ENCODE assay signal across 13 cellular contexts in the genomic region with DNA sequence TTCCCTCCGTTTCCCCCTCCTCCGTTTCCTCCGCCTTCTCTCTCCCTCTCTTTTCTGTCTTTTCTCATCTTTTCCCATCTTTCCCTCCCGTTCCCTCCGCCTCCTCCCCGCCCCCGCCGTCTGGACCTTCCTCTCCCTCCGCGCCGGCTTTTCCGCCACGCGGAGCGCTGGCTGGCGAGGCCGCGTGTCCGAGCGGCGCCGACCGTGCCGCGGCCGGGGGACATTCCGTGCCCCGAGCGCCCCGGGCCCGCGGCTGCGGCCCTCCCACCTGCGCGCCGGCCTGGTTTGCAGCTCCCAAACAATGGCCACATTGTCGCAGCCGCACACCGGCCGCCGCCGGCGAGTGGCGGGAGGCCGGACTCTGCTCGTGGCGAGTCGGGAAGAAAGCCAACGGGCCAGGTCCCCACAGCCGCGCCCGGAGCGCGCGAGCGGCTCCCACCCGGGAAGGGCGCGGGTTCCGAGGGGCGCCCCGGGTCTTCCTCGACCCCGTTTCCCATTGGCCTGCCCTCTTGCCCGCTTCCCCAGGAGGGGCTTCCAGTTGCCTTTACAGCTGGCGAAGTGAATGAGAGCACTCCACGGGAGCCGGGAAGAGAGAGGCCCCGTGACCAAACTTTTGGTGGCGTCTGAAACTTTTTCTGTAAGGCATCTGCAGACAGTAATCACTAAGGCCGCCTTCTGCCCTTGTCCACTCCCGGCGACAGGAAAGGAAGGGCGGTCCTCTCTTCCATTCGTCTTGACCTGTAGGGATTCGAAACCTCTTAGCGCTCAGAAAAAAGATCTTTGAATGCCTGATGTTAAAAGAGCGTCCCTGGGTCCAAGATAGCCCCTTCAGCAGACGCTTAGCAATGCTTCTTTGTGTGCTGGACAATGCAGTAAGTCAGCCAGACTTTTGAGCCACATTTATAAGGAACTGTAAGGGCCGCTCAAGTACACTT. TPM values are rescaled to one million over a fixed set of nuclear protein-coding genes. Genes with fewer than 3 reads are reported as not detected.
DNase-seq lines count a peak whose midpoint lies in the region; ATAC-seq, FAIRE-seq and TF ChIP-seq lines count a peak whose summit lies in the region.
"Had no signal": no experiment of that assay in that cellular context is flagged by ENCODE, and none has a peak within 500 bp of the region (broad histone marks: within the 10 kb centered on the region; RNA-seq: fewer than 3 reads in every experiment).

No MANE protein-coding gene starts in this region.

- intact Hi-C loops in dorsolateral prefrontal cortex (cut with DNase I) = no loop called here

- peak overlapping the region in 1 of 59 donors; percentile 1 for H3K27ac ChIP-seq in dorsolateral prefrontal cortex
- peak overlapping the region; percentile 80 for H3K27ac ChIP-seq in mesenchymal stem cell (ENCODE audit: low read length, poor library complexity, severe bottlenecking)
- H3K27ac ChIP-seq in tibial nerve = peak overlapping the region in 1 of 4 donors; percentile 3

- H3K27me3 ChIP-seq in dorsolateral prefrontal cortex (peaks cover 0 to 98% (median 75%) of the 10 kb centered on the region in 45 donors), mesenchymal stem cell (ENCODE audit: control insufficient read depth in 1 of 2, insufficient read depth in 1 of 2, low read length in 2 of 2) (no peaks in the 10 kb centered on the region), tibial nerve (peaks cover 0 to 81% of the 10 kb centered on the region in 2 donors)

- H2BK15ac ChIP-seq in mesenchymal stem cell (ENCODE audit: low read depth, poor library complexity, severe bottlenecking) = peak overlapping the region; percentile 94

- TF ChIP-seq CTCF in dorsolateral prefrontal cortex (IDR thresholded peaks at IDR 0.05 in 54 of 56, conservative IDR thresholded peaks at IDR 0.05 in 2 of 56; ENCODE audit: low read depth in 1 of 56, partially characterized antibody in 56 of 56) (no peak), tibial nerve (IDR thresholded peaks at IDR 0.05) (no peak)

- peak overlapping the region; percentile 80 for H4K8ac ChIP-seq in mesenchymal stem cell (ENCODE audit: low read length)

- peak overlapping the region; percentile 92 to 98 for H3K18ac ChIP-seq in mesenchymal stem cell (ENCODE audit: low read depth in 1 of 2, low read length in 2 of 2)

- H3K9ac ChIP-seq in mesenchymal stem cell (ENCODE audit: low read length) = peak overlapping the region; percentile 77

- H3K9me3 ChIP-seq in mesenchymal stem cell (ENCODE audit: control insufficient read depth, low read length) = no peaks in the 10 kb centered on the region
- H3K9me3 ChIP-seq in tibial nerve = no peaks in the 10 kb centered on the region
- H3K9me3 ChIP-seq: adrenal gland had no signal

- H2AK5ac ChIP-seq in mesenchymal stem cell (ENCODE audit: low read length, severe bottlenecking) = no peak overlapping the region

- peak overlapping the region; percentile 95 for H4K91ac ChIP-seq in mesenchymal stem cell (ENCODE audit: low read length)

- peak overlapping the region in 50 of 59 donors; percentile 9 to 59 (median 40) for H3K4me3 ChIP-seq in dorsolateral prefrontal cortex
- H3K4me3 ChIP-seq in mesenchymal stem cell (ENCODE audit: insufficient read depth in 1 of 2, low read depth in 1 of 2, low read length in 2 of 2) = peak overlapping the region; percentile 58 to 74
- peak overlapping the region in 3 of 4 donors; percentile 17 to 53 (median 33) for H3K4me3 ChIP-seq in tibial nerve

- H3K23ac ChIP-seq in mesenchymal stem cell (ENCODE audit: low read length in 2 of 2) = no peak overlapping the region

- peaks cover 28% of the 10 kb centered on the region for H3K79me1 ChIP-seq in mesenchymal stem cell (replicated peaks; ENCODE audit: low read length, poor library complexity, severe bottlenecking)

- H3K14ac ChIP-seq in mesenchymal stem cell (ENCODE audit: low read length in 2 of 2) = peak overlapping the region in 1 of 2 experiments; percentile 70

- peak overlapping the region; percentile 95 for H3K4ac ChIP-seq in mesenchymal stem cell (ENCODE audit: low read depth in 1 of 2, low read length in 2 of 2)

- H3K4me1 ChIP-seq in mesenchymal stem cell (ENCODE audit: control insufficient read depth, insufficient read depth, low read depth, low read length) = peaks cover 20% of the 10 kb centered on the region
- H3K4me1 ChIP-seq in tibial nerve = peaks cover 0 to 47% (median 9%) of the 10 kb centered on the region in 4 donors

- no peak for TF ChIP-seq POLR2A in tibial nerve (IDR thresholded peaks at IDR 0.05)

- H3K4me2 ChIP-seq in mesenchymal stem cell (ENCODE audit: low read length, poor library complexity, severe bottlenecking) = peak overlapping the region; percentile 91

- WGBS in mesenchymal stem cell = 2% methylated on average over 80 of the region's 80 CpGs
- WGBS in tibial nerve, 2 donors = 8 to 9% methylated on average over 44 to 52 of the region's 80 CpGs

- H2AFZ ChIP-seq in mesenchymal stem cell (ENCODE audit: low read depth, low read length) = peak overlapping the region; percentile 19

- H3K36me3 ChIP-seq in mesenchymal stem cell (ENCODE audit: control insufficient read depth in 1 of 2, insufficient read depth in 2 of 2, low read depth in 1 of 2, low read length in 2 of 2) (peaks cover 0 to 4% of the 10 kb centered on the region in 2 experiments), tibial nerve (no peaks in the 10 kb centered on the region)
- H3K36me3 ChIP-seq: adrenal gland had no signal

- no peak for FAIRE-seq in GM19239 (lab: Jason Lieb, UNC)
- FAIRE-seq: keratinocyte, TTC549 had no signal

- TF ChIP-seq EP300 in tibial nerve (IDR thresholded peaks at IDR 0.05) = no peak

- no peak for ATAC-seq in GM18502 (IDR thresholded peaks at IDR 0.05; ENCODE audit: poor library complexity, unreplicated experiment)

- DNase-seq in DMS53 (lab: John Stamatoyannopoulos, UW) = peak; percentile 55
- DNase-seq in DMS53 treated with DMSO at 0.1 percent for 48 hours (lab: John Stamatoyannopoulos, UW; ENCODE audit: unreplicated experiment) = no peak
- DNase-seq in dorsolateral prefrontal cortex = no peak
- peak; percentile 63 for DNase-seq in mesenchymal stem cell
- DNase-seq in tibial nerve (ENCODE audit: low spot score in 2 of 2) = no peak
- no peak for DNase-seq in GM19239 (ENCODE audit: insufficient read length, low spot score)
- DNase-seq in NCI-H146 (lab: John Stamatoyannopoulos, UW) = no peak
- DNase-seq: 8988T, NCI-H1930 had no signal

- peak overlapping the region; percentile 67 for H2BK5ac ChIP-seq in mesenchymal stem cell (ENCODE audit: low read depth, low read length, poor library complexity, severe bottlenecking)

- peak overlapping the region; percentile 93 for H2BK120ac ChIP-seq in mesenchymal stem cell (ENCODE audit: low read depth, low read length)

- H2BK12ac ChIP-seq in mesenchymal stem cell (ENCODE audit: low read length in 2 of 2) = peak overlapping the region; percentile 85 to 91

RNA-seq across cellular contexts. Expression of a gene that starts 6.1 kb away (rescaled TPM):
- 10 to 100 TPM in 4 of 120 experiments, 1 to 10 TPM in 115, under 1 TPM in 1; 0.79 to 13.1 (median 3.3) TPM for total RNA-seq in dorsolateral prefrontal cortex
- 28.9 TPM for polyA plus RNA-seq in mesenchymal stem cell (2013, experiment 1 of 2)
- polyA plus RNA-seq in mesenchymal stem cell (2013, experiment 2 of 2) = 29.5 TPM
- total RNA-seq in tibial nerve = 10 to 100 TPM in 1 of 4 donors, 1 to 10 TPM in 3; 7.5 to 14.9 (median 8.7) TPM

Comparison
In these comparisons a context has a peak if more than half of its experiments do, and no peak if none do; other contexts are left out.
1. DNase-seq: peak in DMS53 (single experiment) and mesenchymal stem cell (single experiment); none in DMS53 treated with DMSO at 0.1 percent for 48 hours (single experiment), dorsolateral prefrontal cortex (0 of 10), tibial nerve (0 of 2), GM19239 (single experiment) and NCI-H146 (single experiment).
2. Peak in every context shown above with its lines, with median percentiles within 50 percentile points of each other: H3K4me3 ChIP-seq.